16 cellular contexts compared by ENCODE assay signal in genomic region chr11:116256155-116256554, GRCh38.
DNase-seq lines count a peak whose midpoint lies in the region; ATAC-seq and TF ChIP-seq lines count a peak whose summit lies in the region.
"Had no signal": no experiment of that assay in that cellular context is flagged by ENCODE, and none has a peak within 500 bp of the region (broad histone marks: within the 10 kb centered on the region; RNA-seq: fewer than 3 reads in every experiment).

No MANE protein-coding gene starts in this region.

- 93 to 96% methylated on average over 5 to 8 of the region's 8 CpGs for WGBS in endodermal cell (ENCODE audit: insufficient coverage in 1 of 2, insufficient read length in 1 of 2), 2 experiments

- H3K4me1 Mint-ChIP-seq in brain: peaks cover 38% of the 10 kb centered on the region
- peaks cover 13% of the 10 kb centered on the region for H3K4me1 Mint-ChIP-seq in neural progenitor cell
- peaks cover 8% of the 10 kb centered on the region for H3K4me1 Mint-ChIP-seq in endodermal cell
- H3K4me1 Mint-ChIP-seq: CD4-positive, alpha-beta memory T cell had no signal

- H3K4me1 ChIP-seq in left lung: no peaks in the 10 kb centered on the region
- H3K4me1 ChIP-seq in neural progenitor cell: no peaks in the 10 kb centered on the region
- H3K4me1 ChIP-seq in endodermal cell (ENCODE audit: control insufficient read depth, insufficient read depth, low read length): no peaks in the 10 kb centered on the region
- H3K4me1 ChIP-seq in MM.1S (ENCODE audit: low read length): no peaks in the 10 kb centered on the region
- H3K4me1 ChIP-seq: A549 had no signal

- H3K9me3 ChIP-seq in left lung (no peaks in the 10 kb centered on the region), neural progenitor cell (ENCODE audit: low read depth) (no peaks in the 10 kb centered on the region), endodermal cell (ENCODE audit: control insufficient read depth, low read length) (no peaks in the 10 kb centered on the region), MM.1S (replicated peaks; ENCODE audit: insufficient read depth, low read length) (no peaks in the 10 kb centered on the region)
- H3K9me3 ChIP-seq: A549 had no signal

- H4K20me1 ChIP-seq in neural progenitor cell (ENCODE audit: low read depth) (no peaks in the 10 kb centered on the region), MM.1S (ENCODE audit: insufficient read depth, low read length) (no peaks in the 10 kb centered on the region)

- H3K9me3 Mint-ChIP-seq in brain (peaks cover 0 to 6% (median 3%) of the 10 kb centered on the region in 5 experiments), neural progenitor cell (peaks cover 2% of the 10 kb centered on the region), endodermal cell (no peaks in the 10 kb centered on the region)
- H3K9me3 Mint-ChIP-seq: CD4-positive, alpha-beta memory T cell; GM23338; H9 had no signal

- H3K27ac ChIP-seq in left lung (no peak overlapping the region), neural progenitor cell (no peak overlapping the region), endodermal cell (ENCODE audit: low read depth, low read length) (no peak overlapping the region), MM.1S (ENCODE audit: low read length) (no peak overlapping the region)
- H3K27ac ChIP-seq: A549 had no signal

- no peak overlapping the region for H2AFZ ChIP-seq in neural progenitor cell (replicated peaks)
- no peak overlapping the region for H2AFZ ChIP-seq in MM.1S (ENCODE audit: low read length)
- H2AFZ ChIP-seq: GM23338 had no signal

- no peak overlapping the region for H3K4me3 ChIP-seq in left lung
- H3K4me3 ChIP-seq in neural progenitor cell: no peak overlapping the region
- H3K4me3 ChIP-seq in endodermal cell (ENCODE audit: low read length): no peak overlapping the region
- H3K4me3 ChIP-seq in MM.1S (ENCODE audit: low read length): no peak overlapping the region
- H3K4me3 ChIP-seq: A549, GM23338 had no signal

- no peaks in the 10 kb centered on the region for H3K36me3 ChIP-seq in left lung
- no peaks in the 10 kb centered on the region for H3K36me3 ChIP-seq in neural progenitor cell
- no peaks in the 10 kb centered on the region for H3K36me3 ChIP-seq in endodermal cell (ENCODE audit: control insufficient read depth, insufficient read depth, low read length)
- no peaks in the 10 kb centered on the region for H3K36me3 ChIP-seq in MM.1S (replicated peaks; ENCODE audit: insufficient read depth, low read length)

- TF ChIP-seq CTCF in brain (conservative IDR thresholded peaks at IDR 0.05) (no peak), left lung (IDR thresholded peaks at IDR 0.05) (no peak), neural progenitor cell (IDR thresholded peaks at IDR 0.05) (no peak), endodermal cell (conservative IDR thresholded peaks at IDR 0.05) (no peak), MM.1S (IDR thresholded peaks at IDR 0.05; ENCODE audit: low read length) (no peak)

- DNase-seq in left lung (no peak), neural progenitor cell (ENCODE audit: low spot score) (no peak), endodermal cell (no peak), MM.1S (no peak)
- DNase-seq: 8988T; ACHN; C1 segment of cervical spinal cord; Calu3; CD4-positive, alpha-beta memory T cell; COR-L47; DND-41; H9 had no signal

- H3K9me2 ChIP-seq in MM.1S (replicated peaks; ENCODE audit: insufficient read depth, low read length): no peaks in the 10 kb centered on the region

- H3K36me3 Mint-ChIP-seq in brain: no peaks in the 10 kb centered on the region
- H3K36me3 Mint-ChIP-seq in neural progenitor cell: no peaks in the 10 kb centered on the region
- H3K36me3 Mint-ChIP-seq in endodermal cell (ENCODE audit: low read depth): no peaks in the 10 kb centered on the region
- H3K36me3 Mint-ChIP-seq: CD4-positive, alpha-beta memory T cell had no signal

- intact Hi-C loops in left lung (cut with DNase I): no loop called here

- H3K9ac ChIP-seq in neural progenitor cell (no peak overlapping the region), endodermal cell (ENCODE audit: extremely low read depth, low read length, poor library complexity, severe bottlenecking) (no peak overlapping the region), MM.1S (ENCODE audit: low read length) (no peak overlapping the region)

- H3K27ac Mint-ChIP-seq in brain (peak overlapping the region in 3 of 5 experiments; percentile 48 to 78 (median 59)), neural progenitor cell (peak overlapping the region; percentile 25), endodermal cell (no peak overlapping the region)
- H3K27ac Mint-ChIP-seq: CD4-positive, alpha-beta memory T cell; GM23338 had no signal

- ATAC-seq in left lung (peak; percentile 64), GM18502 (IDR thresholded peaks at IDR 0.05; ENCODE audit: poor library complexity, unreplicated experiment) (no peak)
- ATAC-seq: A549 had no signal

- H3K27me3 ChIP-seq in left lung: no peaks in the 10 kb centered on the region
- no peaks in the 10 kb centered on the region for H3K27me3 ChIP-seq in neural progenitor cell
- H3K27me3 ChIP-seq in endodermal cell (ENCODE audit: control insufficient read depth, insufficient read depth, low read length, poor library complexity, severe bottlenecking): no peaks in the 10 kb centered on the region
- no peaks in the 10 kb centered on the region for H3K27me3 ChIP-seq in MM.1S (replicated peaks; ENCODE audit: insufficient read depth, low read length)

- H3K79me2 ChIP-seq in neural progenitor cell (ENCODE audit: low read depth) (no peaks in the 10 kb centered on the region), MM.1S (ENCODE audit: low read length) (no peaks in the 10 kb centered on the region)

- H3F3A ChIP-seq in neural progenitor cell (ENCODE audit: low read depth) (no peaks in the 10 kb centered on the region), MM.1S (ENCODE audit: insufficient read depth, low read length) (no peaks in the 10 kb centered on the region)

- peaks cover 6% of the 10 kb centered on the region for H3K27me3 Mint-ChIP-seq in brain
- peaks cover 6% of the 10 kb centered on the region for H3K27me3 Mint-ChIP-seq in neural progenitor cell (ENCODE audit: insufficient read depth, low read depth)
- H3K27me3 Mint-ChIP-seq in endodermal cell (ENCODE audit: insufficient read depth): peaks cover 3% of the 10 kb centered on the region

- H3K4me2 ChIP-seq in neural progenitor cell (no peak overlapping the region), MM.1S (ENCODE audit: low read depth, low read length) (no peak overlapping the region)
- H3K4me2 ChIP-seq: A549, GM23338 had no signal

- H3K4me3 Mint-ChIP-seq in brain: no peak overlapping the region
- H3K4me3 Mint-ChIP-seq in neural progenitor cell: no peak overlapping the region
- H3K4me3 Mint-ChIP-seq in endodermal cell: no peak overlapping the region
- H3K4me3 Mint-ChIP-seq: CD4-positive, alpha-beta memory T cell; GM23338; H9 had no signal
